ENCODE assay signal across 8 cellular contexts in genomic region chr6:32154514-32155161, GRCh38. TPM values are rescaled to one million over a fixed set of nuclear protein-coding genes. Genes with fewer than 3 reads are reported as not detected.
DNase-seq lines count a peak whose midpoint lies in the region; ATAC-seq and TF ChIP-seq lines count a peak whose summit lies in the region.

No MANE protein-coding gene starts in this region.

- no peaks in the 10 kb centered on the region for H3K9me2 ChIP-seq in OCI-LY1 (ENCODE audit: low read depth, low read length)

- H4K20me1 ChIP-seq in OCI-LY1 (ENCODE audit: insufficient read depth, low read length): no peaks in the 10 kb centered on the region

- H3K27me3 Mint-ChIP-seq in activated T-cell treated with anti-CD3 and anti-CD28 coated beads, Interleukin-2, amount 50 U/mL, for 24 hours: peaks cover 14% of the 10 kb centered on the region

- DNase-seq in GM12865 (ENCODE audit: low read depth) (peak; percentile 84), HL-60 (ENCODE audit: low read depth in 1 of 2, low spot score in 1 of 2) (peak; percentile 48 to 62), myocyte (ENCODE audit: low read depth) (peak; percentile 81), substantia nigra (lab: John Stamatoyannopoulos, UW) (peak in 36 of 49 donors; percentile 13 to 78 (median 51))
- DNase-seq in activated T-cell treated with anti-CD3 and anti-CD28 coated beads, Interleukin-2, amount 50 U/mL, for 24 hours: peak; percentile 75

- no peak for ATAC-seq in HG03097 (IDR thresholded peaks at IDR 0.05; ENCODE audit: low FRiP score, unreplicated experiment)

- H3K9ac ChIP-seq in OCI-LY1 (ENCODE audit: low read length): peak overlapping the region; percentile 78

- H3K4me1 ChIP-seq in OCI-LY1 (ENCODE audit: insufficient read depth, low read length, severe bottlenecking): peaks cover 25% of the 10 kb centered on the region
- peaks cover 3 to 11% of the 10 kb centered on the region in 2 donors for H3K4me1 ChIP-seq in esophagus (ENCODE audit: control insufficient read depth in 2 of 2, insufficient read depth in 2 of 2, low read length in 1 of 2)

- peak overlapping the region; percentile 96 for H3K27ac Mint-ChIP-seq in activated T-cell treated with anti-CD3 and anti-CD28 coated beads, Interleukin-2, amount 50 U/mL, for 24 hours

- TF ChIP-seq CTCF in GM12865 (IDR thresholded peaks at IDR 0.05; ENCODE audit: insufficient read depth, low read depth, low read length, missing control alignments) (peak; percentile 59), HL-60 (IDR thresholded peaks at IDR 0.05; ENCODE audit: insufficient read depth, low read length) (peak; percentile 10), OCI-LY1 (IDR thresholded peaks at IDR 0.05; ENCODE audit: low read length) (peak; percentile 73; the same call in 1 of the 2 replicates)

- H3K9me3 ChIP-seq in OCI-LY1 (ENCODE audit: low read length): no peaks in the 10 kb centered on the region
- H3K9me3 ChIP-seq in esophagus (ENCODE audit: control insufficient read depth in 2 of 2, insufficient read depth in 1 of 2, low read depth in 1 of 2, low read length in 1 of 2): no peaks in the 10 kb centered on the region

- H3K79me2 ChIP-seq in OCI-LY1 (ENCODE audit: insufficient read depth, low read length): no peaks in the 10 kb centered on the region

- H3K9me3 Mint-ChIP-seq in activated T-cell treated with anti-CD3 and anti-CD28 coated beads, Interleukin-2, amount 50 U/mL, for 24 hours: no peaks in the 10 kb centered on the region

- WGBS in esophagus, 2 donors: 3 to 5% methylated on average over 33 to 34 of the region's 34 CpGs

- H3F3A ChIP-seq in OCI-LY1 (ENCODE audit: insufficient read depth, low read length): 0 out of 2 replicates have a peak, but pooled peaks cover 4% of the 10 kb centered on the region

- H2AFZ ChIP-seq in OCI-LY1 (ENCODE audit: low read length): no peak overlapping the region

- H3K36me3 Mint-ChIP-seq in activated T-cell treated with anti-CD3 and anti-CD28 coated beads, Interleukin-2, amount 50 U/mL, for 24 hours (ENCODE audit: low read depth): peaks cover 41% of the 10 kb centered on the region

- peak overlapping the region; percentile 94 for H3K4me3 Mint-ChIP-seq in activated T-cell treated with anti-CD3 and anti-CD28 coated beads, Interleukin-2, amount 50 U/mL, for 24 hours

- H3K27me3 ChIP-seq in HL-60 (ENCODE audit: insufficient read depth, poor library complexity, severe bottlenecking): peaks cover 27% of the 10 kb centered on the region
- no peaks in the 10 kb centered on the region for H3K27me3 ChIP-seq in OCI-LY1 (ENCODE audit: insufficient read depth, low read length)
- no peaks in the 10 kb centered on the region for H3K27me3 ChIP-seq in esophagus (ENCODE audit: control insufficient read depth in 1 of 2, insufficient read depth in 2 of 2, low read length in 2 of 2)

- peaks cover 16% of the 10 kb centered on the region for H3K36me3 ChIP-seq in OCI-LY1 (ENCODE audit: insufficient read depth, low read length)
- H3K36me3 ChIP-seq in esophagus (ENCODE audit: control insufficient read depth in 2 of 2, insufficient read depth in 2 of 2, low read length in 1 of 2): peaks cover 4 to 18% of the 10 kb centered on the region in 2 donors

- H3K27ac ChIP-seq in HL-60 (replicated peaks) (no peak overlapping the region; the same call in 1 of the 2 replicates), OCI-LY1 (ENCODE audit: low read depth, low read length, poor library complexity, severe bottlenecking) (no peak overlapping the region), esophagus (ENCODE audit: low read depth in 2 of 2, low read length in 1 of 2) (peak overlapping the region; percentile 85 to 97), substantia nigra (ENCODE audit: low read depth, low read length, poor library complexity, severe bottlenecking) (peak overlapping the region; percentile 90)

- peaks cover 49% of the 10 kb centered on the region for H3K4me1 Mint-ChIP-seq in activated T-cell treated with anti-CD3 and anti-CD28 coated beads, Interleukin-2, amount 50 U/mL, for 24 hours (ENCODE audit: low read depth)

- H3K4me3 ChIP-seq in GM12865 (ENCODE audit: low read depth, low read length): peak overlapping the region; percentile 83
- H3K4me3 ChIP-seq in HL-60 (replicated peaks; ENCODE audit: insufficient read depth, low read length): peak overlapping the region; percentile 66
- H3K4me3 ChIP-seq in OCI-LY1 (ENCODE audit: low read depth, low read length, poor library complexity, severe bottlenecking): peak overlapping the region; percentile 80
- H3K4me3 ChIP-seq in esophagus (ENCODE audit: low read depth in 1 of 2, low read length in 2 of 2): peak overlapping the region; percentile 75 to 92

- peak overlapping the region; percentile 88 for H3K4me2 ChIP-seq in OCI-LY1 (ENCODE audit: low read length)

RNA-seq across cellular contexts. Expression of gene PPT2, which starts 0.7 kb away (rescaled TPM):
- polyA plus RNA-seq in esophagus: 10 to 100 TPM; 20.7 to 21.6 TPM
- 20.4 and 33.4 TPM in 2 replicates for total RNA-seq in myocyte
- 24.5 TPM for polyA plus RNA-seq in myocyte (2012)

RNA-seq across cellular contexts. Expression of gene PRRT1, which starts 2.9 kb away (rescaled TPM):
- polyA plus RNA-seq in esophagus: 1 to 10 TPM; 1.8 to 2.3 TPM
- not detected in 2 replicates for total RNA-seq in myocyte
- polyA plus RNA-seq in myocyte (2012): 1.1 TPM

RNA-seq across cellular contexts. Expression of gene EGFL8, which starts 9.8 kb away (rescaled TPM):
- 10 to 100 TPM; 18.5 to 27.7 TPM for polyA plus RNA-seq in esophagus
- 1.4 and 2.2 TPM in 2 replicates for total RNA-seq in myocyte
- polyA plus RNA-seq in myocyte (2012): 5.2 TPM

RNA-seq across cellular contexts. Expression of gene AGPAT1, which starts 21.2 kb away (rescaled TPM):
- 10 to 100 TPM; 15.3 to 18.3 TPM for polyA plus RNA-seq in esophagus
- total RNA-seq in myocyte: 68.2 and 79.2 TPM in 2 replicates
- polyA plus RNA-seq in myocyte (2012): 93.8 TPM

RNA-seq across cellular contexts. Expression of gene RNF5, which starts 23.6 kb away (rescaled TPM):
- 10 to 100 TPM; 36.3 to 44.9 TPM for polyA plus RNA-seq in esophagus
- 70.9 and 78.1 TPM in 2 replicates for total RNA-seq in myocyte
- 87.1 TPM for polyA plus RNA-seq in myocyte (2012)

Comparison
In these comparisons a context has a peak if more than half of its experiments do, and no peak if none do; other contexts are left out.
1. CTCF ChIP-seq: peak in every context shown above with its lines; median percentile 73 in OCI-LY1; 59 in GM12865; 10 in HL-60.
2. H3K27ac ChIP-seq: peak in esophagus (2 of 2) and substantia nigra (single experiment); none in HL-60 (single experiment) and OCI-LY1 (single experiment).
3. Peak in every context shown above with its lines, with median percentiles within 50 percentile points of each other: DNase-seq and H3K4me3 ChIP-seq.